1 cellular context compared by ENCODE assay signal in the genomic region with DNA sequence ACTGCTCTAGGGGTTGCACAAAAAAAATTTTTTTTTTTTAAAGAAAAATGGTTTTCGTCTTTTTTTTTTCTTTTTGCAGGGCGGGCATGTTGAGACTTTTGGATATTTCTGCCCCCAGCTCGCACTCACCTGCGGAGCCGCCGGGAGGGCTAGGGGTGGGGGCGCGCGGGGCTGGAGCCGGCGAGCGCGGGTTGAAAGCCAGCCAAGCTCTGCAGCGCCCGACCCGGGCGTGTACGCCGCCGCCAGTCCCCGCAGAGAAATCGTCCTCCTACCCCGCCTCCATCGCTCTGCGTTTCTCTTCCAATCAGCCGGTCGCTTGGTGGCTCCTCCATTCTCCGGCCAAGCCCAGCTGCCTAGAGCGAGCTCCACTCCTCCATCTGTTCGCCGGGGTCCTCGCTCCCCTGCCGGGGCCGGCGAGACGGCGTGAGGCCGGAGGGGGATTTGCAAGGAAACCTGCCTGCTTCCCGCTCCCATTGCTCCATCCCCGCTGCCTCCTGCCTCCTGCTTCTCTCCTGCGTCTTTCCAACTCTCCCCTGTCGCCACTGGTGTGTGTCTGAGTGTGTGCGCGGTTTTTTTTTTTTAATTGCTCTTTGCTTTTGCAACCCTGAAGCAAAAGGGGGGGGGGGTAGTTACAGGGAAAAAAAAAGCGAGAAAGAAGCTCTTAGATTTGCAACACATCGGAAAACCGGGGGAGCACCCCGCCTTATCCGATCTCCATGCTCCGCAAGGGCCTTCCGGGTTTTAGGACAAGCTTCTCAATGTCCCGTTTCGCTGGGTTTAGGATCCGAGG.
TF ChIP-seq lines count a peak whose summit lies in the region.

No MANE protein-coding gene starts in this region.

TF ChIP-seq in HEK293, 187 proteins besides CTCF, POLR2A, EP300 and RAD21 (continued from another document):
- TF ChIP-seq, protein P1, sequence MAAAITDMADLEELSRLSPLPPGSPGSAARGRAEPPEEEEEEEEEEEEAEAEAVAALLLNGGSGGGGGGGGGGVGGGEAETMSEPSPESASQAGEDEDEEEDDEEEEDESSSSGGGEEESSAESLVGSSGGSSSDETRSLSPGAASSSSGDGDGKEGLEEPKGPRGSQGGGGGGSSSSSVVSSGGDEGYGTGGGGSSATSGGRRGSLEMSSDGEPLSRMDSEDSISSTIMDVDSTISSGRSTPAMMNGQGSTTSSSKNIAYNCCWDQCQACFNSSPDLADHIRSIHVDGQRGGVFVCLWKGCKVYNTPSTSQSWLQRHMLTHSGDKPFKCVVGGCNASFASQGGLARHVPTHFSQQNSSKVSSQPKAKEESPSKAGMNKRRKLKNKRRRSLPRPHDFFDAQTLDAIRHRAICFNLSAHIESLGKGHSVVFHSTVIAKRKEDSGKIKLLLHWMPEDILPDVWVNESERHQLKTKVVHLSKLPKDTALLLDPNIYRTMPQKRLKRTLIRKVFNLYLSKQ (tag by site-specific recombination; IDR thresholded peaks at IDR 0.05; ENCODE audit: borderline replicate concordance): no peak
- TF ChIP-seq ZIC2 (tag by site-specific recombination; IDR thresholded peaks at IDR 0.05) (peak; percentile 83), ZNF837 (tag by site-specific recombination; IDR thresholded peaks at IDR 0.05) (0 out of 2 replicates have a peak, but pooled peaks have one; percentile 81), ZNF600 (tag by site-specific recombination; IDR thresholded peaks at IDR 0.05) (peak; percentile 69), TRIM28 (IDR thresholded peaks at IDR 0.05; ENCODE audit: borderline replicate concordance, low read length) (0 out of 2 replicates have a peak, but pooled peaks have one; percentile 11), ZNF341 (tag by site-specific recombination; IDR thresholded peaks at IDR 0.05; ENCODE audit: low read depth) (peak; percentile 44), GLIS2 (tag by site-specific recombination; IDR thresholded peaks at IDR 0.05) (peak; percentile 96), ZNF169 (tag by site-specific recombination; IDR thresholded peaks at IDR 0.05) (no peak), GLIS1 (tag by site-specific recombination; IDR thresholded peaks at IDR 0.05) (peak; percentile 85), IKZF3 (tag by site-specific recombination; IDR thresholded peaks at IDR 0.05) (peak; percentile 66), ZNF488 (tag by site-specific recombination; IDR thresholded peaks at IDR 0.05) (no peak), ZNF501 (tag by site-specific recombination; IDR thresholded peaks at IDR 0.05) (peak; percentile 55; the same call in 1 of the 2 replicates), SCRT2 (tag by site-specific recombination; IDR thresholded peaks at IDR 0.05) (peak; percentile 22; the same call in 1 of the 2 replicates), ZNF707 (tag by site-specific recombination; IDR thresholded peaks at IDR 0.05) (no peak), RBAK (tag by site-specific recombination; IDR thresholded peaks at IDR 0.05) (no peak), KLF1 (tag by site-specific recombination; IDR thresholded peaks at IDR 0.05) (0 out of 2 replicates have a peak, but pooled peaks have one; percentile 15), ZFHX2 (tag by site-specific recombination; conservative IDR thresholded peaks at IDR 0.05) (0 out of 2 replicates have a peak, but pooled peaks have one; percentile 17), SP7 (tag by site-specific recombination; IDR thresholded peaks at IDR 0.05) (peak; percentile 67; the same call in 1 of the 2 replicates), KLF9 (tag by site-specific recombination; IDR thresholded peaks at IDR 0.05; ENCODE audit: low read depth) (0 out of 2 replicates have a peak, but pooled peaks have one; percentile 34), SETDB1 (IDR thresholded peaks at IDR 0.05; ENCODE audit: insufficient read length, low read length) (no peak), ZBTB20 (tag by site-specific recombination; IDR thresholded peaks at IDR 0.05) (peak; percentile 80), ZBTB8A (tag by site-specific recombination; IDR thresholded peaks at IDR 0.05) (peak; percentile 66; the same call in 1 of the 2 replicates), ZNF416 (tag by site-specific recombination; IDR thresholded peaks at IDR 0.05) (no peak), ZNF747 (tag by site-specific recombination; IDR thresholded peaks at IDR 0.05) (no peak), ZFP69B (tag by site-specific recombination; IDR thresholded peaks at IDR 0.05) (peak; percentile 27; the same call in 1 of the 2 replicates), GLI2 (tag by site-specific recombination; IDR thresholded peaks at IDR 0.05; ENCODE audit: borderline replicate concordance, low read depth) (no peak)
- TF ChIP-seq, protein P2, sequence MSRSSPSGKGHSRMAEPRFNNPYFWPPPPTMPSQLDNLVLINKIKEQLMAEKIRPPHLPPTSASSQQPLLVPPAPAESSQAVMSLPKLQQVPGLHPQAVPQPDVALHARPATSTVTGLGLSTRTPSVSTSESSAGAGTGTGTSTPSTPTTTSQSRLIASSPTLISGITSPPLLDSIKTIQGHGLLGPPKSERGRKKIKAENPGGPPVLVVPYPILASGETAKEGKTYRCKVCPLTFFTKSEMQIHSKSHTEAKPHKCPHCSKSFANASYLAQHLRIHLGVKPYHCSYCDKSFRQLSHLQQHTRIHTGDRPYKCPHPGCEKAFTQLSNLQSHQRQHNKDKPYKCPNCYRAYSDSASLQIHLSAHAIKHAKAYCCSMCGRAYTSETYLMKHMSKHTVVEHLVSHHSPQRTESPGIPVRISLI (tag by site-specific recombination; IDR thresholded peaks at IDR 0.05): peak; percentile 35; the same call in 1 of the 2 replicates
- TF ChIP-seq, protein P3, sequence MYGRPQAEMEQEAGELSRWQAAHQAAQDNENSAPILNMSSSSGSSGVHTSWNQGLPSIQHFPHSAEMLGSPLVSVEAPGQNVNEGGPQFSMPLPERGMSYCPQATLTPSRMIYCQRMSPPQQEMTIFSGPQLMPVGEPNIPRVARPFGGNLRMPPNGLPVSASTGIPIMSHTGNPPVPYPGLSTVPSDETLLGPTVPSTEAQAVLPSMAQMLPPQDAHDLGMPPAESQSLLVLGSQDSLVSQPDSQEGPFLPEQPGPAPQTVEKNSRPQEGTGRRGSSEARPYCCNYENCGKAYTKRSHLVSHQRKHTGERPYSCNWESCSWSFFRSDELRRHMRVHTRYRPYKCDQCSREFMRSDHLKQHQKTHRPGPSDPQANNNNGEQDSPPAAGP (tag by site-specific recombination; IDR thresholded peaks at IDR 0.05): peak; percentile 36; the same call in 1 of the 2 replicates
- TF ChIP-seq, protein P4, sequence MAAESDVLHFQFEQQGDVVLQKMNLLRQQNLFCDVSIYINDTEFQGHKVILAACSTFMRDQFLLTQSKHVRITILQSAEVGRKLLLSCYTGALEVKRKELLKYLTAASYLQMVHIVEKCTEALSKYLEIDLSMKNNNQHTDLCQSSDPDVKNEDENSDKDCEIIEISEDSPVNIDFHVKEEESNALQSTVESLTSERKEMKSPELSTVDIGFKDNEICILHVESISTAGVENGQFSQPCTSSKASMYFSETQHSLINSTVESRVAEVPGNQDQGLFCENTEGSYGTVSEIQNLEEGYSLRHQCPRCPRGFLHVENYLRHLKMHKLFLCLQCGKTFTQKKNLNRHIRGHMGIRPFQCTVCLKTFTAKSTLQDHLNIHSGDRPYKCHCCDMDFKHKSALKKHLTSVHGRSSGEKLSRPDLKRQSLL (tag by site-specific recombination; IDR thresholded peaks at IDR 0.05): peak; percentile 97
- TF ChIP-seq, protein P5, sequence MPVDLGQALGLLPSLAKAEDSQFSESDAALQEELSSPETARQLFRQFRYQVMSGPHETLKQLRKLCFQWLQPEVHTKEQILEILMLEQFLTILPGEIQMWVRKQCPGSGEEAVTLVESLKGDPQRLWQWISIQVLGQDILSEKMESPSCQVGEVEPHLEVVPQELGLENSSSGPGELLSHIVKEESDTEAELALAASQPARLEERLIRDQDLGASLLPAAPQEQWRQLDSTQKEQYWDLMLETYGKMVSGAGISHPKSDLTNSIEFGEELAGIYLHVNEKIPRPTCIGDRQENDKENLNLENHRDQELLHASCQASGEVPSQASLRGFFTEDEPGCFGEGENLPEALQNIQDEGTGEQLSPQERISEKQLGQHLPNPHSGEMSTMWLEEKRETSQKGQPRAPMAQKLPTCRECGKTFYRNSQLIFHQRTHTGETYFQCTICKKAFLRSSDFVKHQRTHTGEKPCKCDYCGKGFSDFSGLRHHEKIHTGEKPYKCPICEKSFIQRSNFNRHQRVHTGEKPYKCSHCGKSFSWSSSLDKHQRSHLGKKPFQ (tag by site-specific recombination; IDR thresholded peaks at IDR 0.05): no peak
